ENCODE assay signal across 8 cellular contexts in the genomic region with DNA sequence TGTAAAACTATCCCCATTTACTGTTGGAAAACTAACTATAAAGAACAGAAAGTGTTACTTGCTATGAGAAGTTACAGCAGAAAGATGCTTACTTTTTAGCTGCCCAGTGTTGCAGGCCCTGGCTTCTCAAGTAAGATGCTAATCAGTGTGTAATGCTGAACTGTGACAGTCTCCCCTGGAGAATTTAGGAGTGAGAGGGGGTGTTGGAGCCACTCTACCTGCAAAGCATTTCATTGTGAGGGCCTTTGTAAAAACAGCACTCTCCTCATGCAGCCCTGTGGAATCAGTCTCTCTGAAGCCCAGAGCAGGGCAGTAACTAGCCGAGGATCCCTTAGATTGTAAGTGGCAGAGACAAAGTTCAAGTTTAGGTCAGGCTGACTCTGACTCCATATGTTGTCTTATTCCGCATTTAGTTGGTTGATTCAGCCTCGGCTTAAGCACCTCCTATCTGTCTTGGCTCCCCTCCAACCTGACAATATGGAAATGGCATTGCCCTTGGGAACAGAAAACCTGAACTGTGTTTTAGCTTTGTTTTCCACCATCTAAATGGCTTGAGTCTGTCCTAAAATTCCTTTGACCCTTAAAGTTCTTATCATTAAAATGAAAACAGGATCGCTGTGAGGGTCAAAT.
DNase-seq lines count a peak whose midpoint lies in the region; ATAC-seq, FAIRE-seq and TF ChIP-seq lines count a peak whose summit lies in the region.

No MANE protein-coding gene starts in this region.

- H3K4me1 Mint-ChIP-seq in activated naive CD8-positive, alpha-beta T cell treated with anti-CD3 and anti-CD28 coated beads for 36 hours, result peaks cover 61% of the 10 kb centered on the region

- peaks cover 5% of the 10 kb centered on the region for H3K9me3 Mint-ChIP-seq in activated naive CD8-positive, alpha-beta T cell treated with anti-CD3 and anti-CD28 coated beads for 36 hours

- H3K27ac Mint-ChIP-seq in activated naive CD8-positive, alpha-beta T cell treated with anti-CD3 and anti-CD28 coated beads for 36 hours, result peak overlapping the region; percentile 39

- no peak overlapping the region for H3K4me3 Mint-ChIP-seq in activated naive CD8-positive, alpha-beta T cell treated with anti-CD3 and anti-CD28 coated beads for 36 hours

- no peaks in the 10 kb centered on the region for H3K27me3 Mint-ChIP-seq in activated naive CD8-positive, alpha-beta T cell treated with anti-CD3 and anti-CD28 coated beads for 36 hours

- FAIRE-seq in D721Med (lab: Jason Lieb, UNC), result no peak

- TF ChIP-seq CTCF in D721Med (IDR thresholded peaks at IDR 0.05; ENCODE audit: insufficient read depth, missing control alignments), result no peak

- DNase-seq in COLO829 (ENCODE audit: low spot score) (peak; percentile 76), NCI-H1092 treated with DMSO at 0.1 percent for 48 hours (lab: John Stamatoyannopoulos, UW) (peak; percentile 39), iris pigment epithelial cell (ENCODE audit: low read depth) (peak; percentile 94), T1000 (lab: John Stamatoyannopoulos, UW) (no peak), D721Med (ENCODE audit: insufficient read length, low spot score) (no peak)
- no peak for DNase-seq in activated naive CD8-positive, alpha-beta T cell treated with anti-CD3 and anti-CD28 coated beads for 36 hours
- no peak for DNase-seq in activated CD4-positive, alpha-beta T cell treated with anti-CD3 and anti-CD28 coated beads, Interleukin-2, amount 50 U/mL, for 4 hours

- peaks cover 74% of the 10 kb centered on the region for H3K36me3 Mint-ChIP-seq in activated naive CD8-positive, alpha-beta T cell treated with anti-CD3 and anti-CD28 coated beads for 36 hours

- ATAC-seq in GM21825 (IDR thresholded peaks at IDR 0.05; ENCODE audit: unreplicated experiment), result no peak

Comparison
In these comparisons a context has a peak if more than half of its experiments do, and no peak if none do; other contexts are left out.
1. DNase-seq: peak in COLO829 (single experiment), NCI-H1092 treated with DMSO at 0.1 percent for 48 hours (single experiment) and iris pigment epithelial cell (single experiment); none in activated naive CD8-positive, alpha-beta T cell treated with anti-CD3 and anti-CD28 coated beads for 36 hours (single experiment), T1000 (single experiment), activated CD4-positive, alpha-beta T cell treated with anti-CD3 and anti-CD28 coated beads, Interleukin-2, amount 50 U/mL, for 4 hours (0 of 2) and D721Med (single experiment).